Comparison of ENCODE assay signal across 1 cellular context in the genomic region with DNA sequence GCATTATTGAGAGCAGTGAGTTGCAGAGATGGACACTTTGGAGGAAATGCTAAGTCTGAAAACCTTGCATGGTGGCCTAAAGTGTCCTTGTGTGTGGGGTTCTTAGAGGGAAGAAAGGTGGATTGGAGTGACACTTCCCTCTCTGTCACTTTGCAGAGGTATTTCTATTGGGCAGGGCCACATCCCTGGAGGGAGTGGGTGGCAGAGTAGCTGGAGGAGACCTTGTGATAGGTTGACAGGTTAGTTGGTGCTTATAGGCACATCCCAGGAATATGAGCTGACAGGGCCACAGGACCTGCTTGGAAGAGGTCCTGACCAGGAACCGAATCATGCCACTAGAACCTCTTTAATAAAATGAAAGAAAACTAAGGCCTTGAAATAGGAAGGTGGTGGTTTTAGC.
TF ChIP-seq lines count a peak whose summit lies in the region.

No MANE protein-coding gene starts in this region.

TF ChIP-seq in HCT116, 20 proteins besides CTCF, POLR2A, EP300 and RAD21 (continued from another document):
- TF ChIP-seq FOSL1 (IDR thresholded peaks at IDR 0.05; ENCODE audit: low read depth) (no peak), CBX3 (IDR thresholded peaks at IDR 0.05; ENCODE audit: low read depth) (no peak), ZFX (IDR thresholded peaks at IDR 0.05) (no peak)
- TF ChIP-seq, protein P1, sequence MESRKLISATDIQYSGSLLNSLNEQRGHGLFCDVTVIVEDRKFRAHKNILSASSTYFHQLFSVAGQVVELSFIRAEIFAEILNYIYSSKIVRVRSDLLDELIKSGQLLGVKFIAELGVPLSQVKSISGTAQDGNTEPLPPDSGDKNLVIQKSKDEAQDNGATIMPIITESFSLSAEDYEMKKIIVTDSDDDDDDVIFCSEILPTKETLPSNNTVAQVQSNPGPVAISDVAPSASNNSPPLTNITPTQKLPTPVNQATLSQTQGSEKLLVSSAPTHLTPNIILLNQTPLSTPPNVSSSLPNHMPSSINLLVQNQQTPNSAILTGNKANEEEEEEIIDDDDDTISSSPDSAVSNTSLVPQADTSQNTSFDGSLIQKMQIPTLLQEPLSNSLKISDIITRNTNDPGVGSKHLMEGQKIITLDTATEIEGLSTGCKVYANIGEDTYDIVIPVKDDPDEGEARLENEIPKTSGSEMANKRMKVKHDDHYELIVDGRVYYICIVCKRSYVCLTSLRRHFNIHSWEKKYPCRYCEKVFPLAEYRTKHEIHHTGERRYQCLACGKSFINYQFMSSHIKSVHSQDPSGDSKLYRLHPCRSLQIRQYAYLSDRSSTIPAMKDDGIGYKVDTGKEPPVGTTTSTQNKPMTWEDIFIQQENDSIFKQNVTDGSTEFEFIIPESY (IDR thresholded peaks at IDR 0.05; ENCODE audit: extremely low read depth, insufficient replicate concordance, low read length): no peak
